Comparison of ENCODE assay signal across 9 cellular contexts in the genomic region with DNA sequence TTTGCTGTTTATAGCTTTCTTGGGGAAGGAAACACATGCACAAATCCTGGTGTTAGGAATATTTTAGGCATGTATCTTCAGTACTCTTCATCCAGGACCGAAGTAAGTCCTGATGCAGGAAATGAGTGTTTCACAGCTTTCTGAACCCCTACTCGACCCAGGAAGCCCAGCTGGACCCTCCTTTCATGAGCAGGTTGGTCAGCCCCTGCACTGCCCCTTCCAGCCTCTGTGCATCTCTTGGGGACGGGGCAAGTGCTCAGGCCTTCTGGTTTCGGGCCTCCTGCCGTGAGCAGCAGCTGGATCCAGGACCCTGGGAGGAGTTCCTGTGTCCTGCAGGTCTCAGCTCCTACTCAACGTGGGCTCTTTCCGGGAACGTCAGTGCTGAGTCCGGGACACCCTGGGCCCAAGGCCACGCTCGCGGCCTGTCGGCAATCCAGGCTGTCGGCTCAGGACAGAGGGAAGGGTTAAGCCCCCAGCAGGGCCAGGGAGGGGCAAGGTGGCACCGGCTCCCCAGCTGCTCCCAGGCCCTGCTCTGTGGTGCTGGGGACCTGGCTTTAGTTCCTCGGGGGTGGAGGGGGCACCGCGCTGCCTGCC. TPM values are rescaled to one million over a fixed set of nuclear protein-coding genes. Genes with fewer than 3 reads are reported as not detected.
DNase-seq lines count a peak whose midpoint lies in the region; ATAC-seq and TF ChIP-seq lines count a peak whose summit lies in the region.
"Not testable (repeated sequence)": the region's sequence is repeated elsewhere in the genome, so short reads cannot be mapped to it uniquely, and the experiment has no call there.
"Had no signal": no experiment of that assay in that cellular context is flagged by ENCODE, and none has a peak within 500 bp of the region (broad histone marks: within the 10 kb centered on the region; RNA-seq: fewer than 3 reads in every experiment).

No MANE protein-coding gene starts in this region.

- H3K4me1 ChIP-seq in CD8-positive, alpha-beta T cell (ENCODE audit: insufficient read depth, low read length) = peaks cover 35% of the 10 kb centered on the region
- H3K4me1 ChIP-seq in right lobe of liver (peaks cover 0 to 39% (median 14%) of the 10 kb centered on the region in 4 donors), ovary (ENCODE audit: insufficient read depth) (peaks cover 18% of the 10 kb centered on the region), thoracic aorta (ENCODE audit: control insufficient read depth in 1 of 2, low read depth in 2 of 2) (peaks cover 15 to 41% of the 10 kb centered on the region in 2 donors)

- peaks cover 23% of the 10 kb centered on the region for H3K36me3 Mint-ChIP-seq in CD8-positive, alpha-beta T cell
- peaks cover 32% of the 10 kb centered on the region for H3K36me3 Mint-ChIP-seq in activated CD8-positive, alpha-beta T cell treated with anti-CD3 and anti-CD28 coated beads for 36 hours (ENCODE audit: low read depth)
- H3K36me3 Mint-ChIP-seq in MCF 10A (ENCODE audit: insufficient read depth, unreplicated experiment) = not testable (repeated sequence)

- not testable (repeated sequence) for H3K36me3 ChIP-seq in CD8-positive, alpha-beta T cell (ENCODE audit: insufficient read depth, low read length); right lobe of liver; ovary; thoracic aorta

- not testable (repeated sequence) for H3K9me3 Mint-ChIP-seq in CD8-positive, alpha-beta T cell; activated CD8-positive, alpha-beta T cell treated with anti-CD3 and anti-CD28 coated beads for 36 hours; MCF 10A (ENCODE audit: unreplicated experiment)

- not testable (repeated sequence) for H3K27me3 Mint-ChIP-seq in CD8-positive, alpha-beta T cell (ENCODE audit: low read depth); activated CD8-positive, alpha-beta T cell treated with anti-CD3 and anti-CD28 coated beads for 36 hours; MCF 10A (ENCODE audit: insufficient read depth, unreplicated experiment)

- POLR2A ChIA-PET in CD8-positive, alpha-beta T cell (lab: Charles Lee) = interaction anchor here (0.7 to 1.7 kb wide), 3 partner anchors 22 to 46 kb away, joined by 3 to 5 read pairs (median 3); no protein-coding TSS in a partner anchor
- POLR2A ChIA-PET in activated CD8-positive, alpha-beta T cell treated with anti-CD3 and anti-CD28 coated beads for 36 hours (lab: Charles Lee) = interaction anchor here (0.9 to 1.3 kb wide), 4 partner anchors 8 to 30 kb away, joined by 3 to 7 read pairs (median 6); no protein-coding TSS in a partner anchor
- POLR2A ChIA-PET in MCF 10A (lab: Yijun Ruan, JAX) = interaction anchor here (0.6 to 1.9 kb wide), 9 partner anchors 9 to 197 kb away, joined by 3 to 20 read pairs (median 5); partner anchors contain the start of genes BET1L, PKP3, RIC8A and RNH1

- not testable (repeated sequence) for DNase-seq in CD8-positive, alpha-beta T cell; activated CD8-positive, alpha-beta T cell treated with anti-CD3 and anti-CD28 coated beads for 36 hours; fibroblast of the aortic adventitia (ENCODE audit: low read depth); thoracic aorta (ENCODE audit: low spot score)
- DNase-seq in LHCN-M2 (ENCODE audit: low read depth) (peak; percentile 20), MCF 10A (ENCODE audit: unreplicated experiment) (peak; percentile 25), right lobe of liver (peak in 1 of 3 donors; percentile 38), ovary (peak in 1 of 5 donors; percentile 38)

- not testable (repeated sequence) for H3K9me3 ChIP-seq in CD8-positive, alpha-beta T cell (ENCODE audit: low read length); right lobe of liver; ovary; thoracic aorta

- intact Hi-C loops in CD8-positive, alpha-beta T cell (cut with DNase I, micrococcal nuclease) = loop anchor here (5.0 kb wide), 3 partner anchors 43 to 197 kb away; partner anchors contain the start of gene RNH1 (in 1 of the 2)
- intact Hi-C loops in activated CD8-positive, alpha-beta T cell treated with anti-CD3 and anti-CD28 coated beads for 36 hours (cut with micrococcal nuclease) = loop anchor here (10.0 kb wide), 1 partner anchor 45 kb away; no protein-coding TSS in a partner anchor
- intact Hi-C loops in MCF 10A (cut with micrococcal nuclease) (loop anchor here (1.0 to 5.0 kb wide), 2 partner anchors 21 to 58 kb away; no protein-coding TSS in a partner anchor), right lobe of liver (cut with DNase I) (loop anchor here in 1 of 2 donors (10.0 kb wide), 1 partner anchor 55 kb away; the partner anchor contains the start of gene B4GALNT4), ovary (cut with DNase I) (loop anchor here (5.0 to 10.0 kb wide), 4 partner anchors 47 to 137 kb away; partner anchors contain the start of genes BET1L (in 1 of the 4), PSMD13 (in 1 of the 4), RIC8A (in 1 of the 4) and SIRT3 (in 1 of the 4))

- H3K27me3 ChIP-seq in CD8-positive, alpha-beta T cell (ENCODE audit: insufficient read depth, low read length); right lobe of liver; ovary; thoracic aorta (replicated peaks; ENCODE audit: insufficient read depth): not testable (repeated sequence)

- peak; percentile 56 for TF ChIP-seq POLR2A in right lobe of liver (IDR thresholded peaks at IDR 0.05)
- TF ChIP-seq POLR2A in ovary (IDR thresholded peaks at IDR 0.05) = not testable (repeated sequence)

- peak overlapping the region; percentile 92 for H3K4me3 ChIP-seq in CD8-positive, alpha-beta T cell (ENCODE audit: low read depth, low read length)
- H3K4me3 ChIP-seq in fibroblast of the aortic adventitia (ENCODE audit: low read depth, low read length) (peak overlapping the region; percentile 86), right lobe of liver (peak overlapping the region; percentile 51 to 65 (median 51)), ovary (peak overlapping the region; percentile 46), thoracic aorta (peak overlapping the region; percentile 75)

- peak overlapping the region; percentile 90 for H3K4me3 Mint-ChIP-seq in CD8-positive, alpha-beta T cell
- peak overlapping the region; percentile 92 for H3K4me3 Mint-ChIP-seq in activated CD8-positive, alpha-beta T cell treated with anti-CD3 and anti-CD28 coated beads for 36 hours
- H3K4me3 Mint-ChIP-seq in MCF 10A (ENCODE audit: unreplicated experiment) = peak overlapping the region; percentile 73

- CTCF ChIA-PET in CD8-positive, alpha-beta T cell (lab: Charles Lee) = interaction anchor here (1.0 to 1.6 kb wide), 7 partner anchors 11 to 60 kb away, joined by 3 to 10 read pairs (median 4); partner anchors contain the start of gene IFITM5
- CTCF ChIA-PET in activated CD8-positive, alpha-beta T cell treated with anti-CD3 and anti-CD28 coated beads for 36 hours (lab: Charles Lee) = interaction anchor here (1.1 to 6.4 kb wide), 6 partner anchors 11 to 103 kb away, joined by 4 to 44 read pairs (median 4); partner anchors contain the start of genes BET1L, IFITM5, NLRP6 and RIC8A
- CTCF ChIA-PET in MCF 10A (lab: Yijun Ruan, JAX) = interaction anchor here (1.1 to 1.5 kb wide), 5 partner anchors 45 to 138 kb away, joined by 3 to 8 read pairs (median 3); no protein-coding TSS in a partner anchor

- WGBS in right lobe of liver (ENCODE audit: insufficient coverage, low coverage, low lambda C conversion rate, missing lambda C conversion rate) = 0% methylated on average over 2 of the region's 18 CpGs
- 0 to 2% (median 1%) methylated on average over 2 to 5 of the region's 18 CpGs for WGBS in ovary, 3 donors

- H3K27ac ChIP-seq in CD8-positive, alpha-beta T cell (ENCODE audit: low read depth, low read length) = peak overlapping the region; percentile 69
- peak overlapping the region; percentile 89 to 95 (median 94) for H3K27ac ChIP-seq in right lobe of liver
- peak overlapping the region; percentile 9 to 92 for H3K27ac ChIP-seq in ovary
- H3K27ac ChIP-seq in thoracic aorta = peak overlapping the region; percentile 67 to 81

- not testable (repeated sequence) for TF ChIP-seq EP300 in ovary (IDR thresholded peaks at IDR 0.05)

- peak overlapping the region; percentile 95 for H3K27ac Mint-ChIP-seq in CD8-positive, alpha-beta T cell
- H3K27ac Mint-ChIP-seq in activated CD8-positive, alpha-beta T cell treated with anti-CD3 and anti-CD28 coated beads for 36 hours = peak overlapping the region; percentile 93
- H3K27ac Mint-ChIP-seq in MCF 10A (ENCODE audit: low read depth, unreplicated experiment) = peak overlapping the region; percentile 61

- not testable (repeated sequence) for TF ChIP-seq CTCF in CD8-positive, alpha-beta T cell (IDR thresholded peaks at IDR 0.05); activated CD8-positive, alpha-beta T cell treated with anti-CD3 and anti-CD28 coated beads for 36 hours (IDR thresholded peaks at IDR 0.05); MCF 10A (IDR thresholded peaks at IDR 0.05; ENCODE audit: unreplicated experiment); fibroblast of the aortic adventitia (IDR thresholded peaks at IDR 0.05; ENCODE audit: insufficient read depth, low read length); right lobe of liver (IDR thresholded peaks at IDR 0.05); ovary (IDR thresholded peaks at IDR 0.05); thoracic aorta (IDR thresholded peaks at IDR 0.05)

- not testable (repeated sequence) for BruUV-seq in MCF 10A (replicated peaks; lab: Mats Ljungman, UMichigan)

- not testable (repeated sequence) for ATAC-seq in CD8-positive, alpha-beta T cell; activated CD8-positive, alpha-beta T cell treated with anti-CD3 and anti-CD28 coated beads for 36 hours; thoracic aorta (ENCODE audit: insufficient number of reproducible peaks, low FRiP score, low read depth)
- ATAC-seq in right lobe of liver = peak in 3 of 4 donors; percentile 2 to 20 (median 4)

- peaks cover 57% of the 10 kb centered on the region for H3K4me1 Mint-ChIP-seq in CD8-positive, alpha-beta T cell (ENCODE audit: low read depth)
- H3K4me1 Mint-ChIP-seq in activated CD8-positive, alpha-beta T cell treated with anti-CD3 and anti-CD28 coated beads for 36 hours (ENCODE audit: low read depth) = peaks cover 39% of the 10 kb centered on the region
- H3K4me1 Mint-ChIP-seq in MCF 10A (ENCODE audit: insufficient read depth, unreplicated experiment) = peaks cover 32% of the 10 kb centered on the region

RNA-seq across cellular contexts. Expression of gene IFITM2, which starts 2.5 kb away (rescaled TPM):
- 100 to 1,000 TPM; 283 to 295 TPM for total RNA-seq in CD8-positive, alpha-beta T cell
- total RNA-seq in LHCN-M2 (2014; rRNA removed) (15.6 and 21.9 TPM in 2 replicates), MCF 10A (2022) (288 and 314 TPM in 2 replicates), fibroblast of the aortic adventitia (ENCODE audit: low replicate concordance) (50.1 and 88.1 TPM in 2 replicates), right lobe of liver (100 to 1,000 TPM; 157 to 624 (median 390) TPM), ovary (1,000 to 10,000 TPM in 1 of 7 donors, 100 to 1,000 TPM in 6; 207 to 1,149 (median 546) TPM), thoracic aorta (100 to 1,000 TPM; 275 to 477 TPM)
- polyA plus RNA-seq in LHCN-M2 (2012) = 198 TPM
- 100 to 1,000 TPM; 540 to 549 TPM for total RNA-seq in activated CD8-positive, alpha-beta T cell treated with anti-CD3 and anti-CD28 coated beads for 36 hours
- polyA plus RNA-seq in ovary = 100 to 1,000 TPM; 306 to 616 TPM

RNA-seq across cellular contexts. Expression of gene IFITM1, which starts 3.8 kb away (rescaled TPM):
- total RNA-seq in CD8-positive, alpha-beta T cell = 100 to 1,000 TPM; 223 to 251 TPM
- total RNA-seq in LHCN-M2 (2014; rRNA removed) (0.32 and 3.2 TPM in 2 replicates), MCF 10A (2022) (1.8 and 4.8 TPM in 2 replicates), fibroblast of the aortic adventitia (ENCODE audit: low replicate concordance) (20.9 and 24.2 TPM in 2 replicates), right lobe of liver (100 to 1,000 TPM in 2 of 6 experiments, 10 to 100 TPM in 4; 15.7 to 159 (median 72.5) TPM), ovary (100 to 1,000 TPM; 317 to 760 (median 496) TPM), thoracic aorta (100 to 1,000 TPM; 182 to 220 TPM)
- polyA plus RNA-seq in LHCN-M2 (2012) = 0.49 TPM
- total RNA-seq in activated CD8-positive, alpha-beta T cell treated with anti-CD3 and anti-CD28 coated beads for 36 hours = 100 to 1,000 TPM; 296 to 304 TPM
- 100 to 1,000 TPM; 211 to 748 TPM for polyA plus RNA-seq in ovary

RNA-seq across cellular contexts. Expression of gene IFITM3, which starts 10.6 kb away (rescaled TPM):
- total RNA-seq in CD8-positive, alpha-beta T cell = 1 to 10 TPM; 6.3 to 7.1 TPM
- 43.4 and 63.7 TPM in 2 replicates for total RNA-seq in LHCN-M2 (2014; rRNA removed)
- 702 TPM for polyA plus RNA-seq in LHCN-M2 (2012)
- total RNA-seq in activated CD8-positive, alpha-beta T cell treated with anti-CD3 and anti-CD28 coated beads for 36 hours = 10 to 100 TPM; 52.8 to 58.0 TPM
- 415 and 497 TPM in 2 replicates for total RNA-seq in MCF 10A (2022)
- total RNA-seq in fibroblast of the aortic adventitia (ENCODE audit: low replicate concordance) = 34.3 and 95.4 TPM in 2 replicates
- total RNA-seq in right lobe of liver = 1,000 to 10,000 TPM in 1 of 6 experiments, 100 to 1,000 TPM in 5; 445 to 1,124 (median 694) TPM
- total RNA-seq in ovary = 1,000 to 10,000 TPM in 2 of 7 donors, 100 to 1,000 TPM in 5; 150 to 1,394 (median 665) TPM
- 1,000 to 10,000 TPM in 1 of 2 donors, 100 to 1,000 TPM in 1; 506 to 1,096 TPM for polyA plus RNA-seq in ovary
- 100 to 1,000 TPM; 275 to 514 TPM for total RNA-seq in thoracic aorta

RNA-seq across cellular contexts. Expression of gene IFITM5, which starts 10.8 kb away (rescaled TPM):
- not detected for total RNA-seq in CD8-positive, alpha-beta T cell
- total RNA-seq in LHCN-M2 (2014; rRNA removed) (not detected in 2 replicates), MCF 10A (2022) (not detected in 2 replicates), fibroblast of the aortic adventitia (ENCODE audit: low replicate concordance) (not detected in 2 replicates), right lobe of liver (not detected), ovary (not detected), thoracic aorta (not detected)
- not detected for polyA plus RNA-seq in LHCN-M2 (2012)
- not detected for total RNA-seq in activated CD8-positive, alpha-beta T cell treated with anti-CD3 and anti-CD28 coated beads for 36 hours
- not detected for polyA plus RNA-seq in ovary
- total RNA-seq: cardiac septum had no signal

RNA-seq across cellular contexts. Expression of gene PGGHG, which starts 21.1 kb away (rescaled TPM):
- total RNA-seq in CD8-positive, alpha-beta T cell = 100 to 1,000 TPM; 902 to 919 TPM
- total RNA-seq in LHCN-M2 (2014; rRNA removed) (5.2 and 7.6 TPM in 2 replicates), MCF 10A (2022) (6.3 and 8.5 TPM in 2 replicates), fibroblast of the aortic adventitia (ENCODE audit: low replicate concordance) (5.3 and 6.9 TPM in 2 replicates), right lobe of liver (100 to 1,000 TPM in 1 of 6 experiments, 10 to 100 TPM in 4, 1 to 10 TPM in 1; 7.7 to 110 (median 13.8) TPM), ovary (10 to 100 TPM in 4 of 7 donors, 1 to 10 TPM in 3; 3.3 to 21.3 (median 10.6) TPM), thoracic aorta (10 to 100 TPM; 54.2 to 68.8 TPM)
- polyA plus RNA-seq in LHCN-M2 (2012) = 1.2 TPM
- total RNA-seq in activated CD8-positive, alpha-beta T cell treated with anti-CD3 and anti-CD28 coated beads for 36 hours = 100 to 1,000 TPM; 298 to 308 TPM
- polyA plus RNA-seq in ovary = 1 to 10 TPM in 1 of 2 donors, under 1 TPM in 1; 0.25 to 6.1 TPM
